Comparison of ENCODE assay signal across 9 cellular contexts in genomic region chr12:12432373-12432772, GRCh38.
A peak's percentile ranks its signal among the peaks of the same experiment; 100 is the strongest.
DNase-seq lines count a peak whose midpoint lies in the region; ATAC-seq and TF ChIP-seq lines count a peak whose summit lies in the region.
"Had no signal": no experiment of that assay in that cellular context is flagged by ENCODE, and none has a peak within 500 bp of the region (broad histone marks: within the 10 kb centered on the region; RNA-seq: fewer than 3 reads in every experiment).

No MANE protein-coding gene starts in this region.

- peak; percentile 20 for DNase-seq in Calu3
- DNase-seq in NCI-H1105 (lab: John Stamatoyannopoulos, UW): peak; percentile 68
- no peak for DNase-seq in central memory CD8-positive, alpha-beta T cell (ENCODE audit: low spot score in 2 of 2)
- peak in 1 of 3 donors; percentile 47 for DNase-seq in mucosa of descending colon
- no peak for DNase-seq in CD8-positive, alpha-beta T cell
- no peak for DNase-seq in DMS114 treated with DMSO at 0.1 percent for 48 hours (lab: John Stamatoyannopoulos, UW; ENCODE audit: unreplicated experiment)
- DNase-seq in activated gamma-delta T cell treated with Interleukin-2 at 50 U/mL for 16 hours: no peak
- DNase-seq in activated CD4-positive, alpha-beta T cell treated with anti-CD3 and anti-CD28 coated beads for 48 hours: no peak
- DNase-seq: SHP77 had no signal

- no peak overlapping the region for H3K4me3 Mint-ChIP-seq in Calu3 (ENCODE audit: low read depth, unreplicated experiment)
- peak overlapping the region; percentile 68 for H3K4me3 Mint-ChIP-seq in central memory CD8-positive, alpha-beta T cell
- no peak overlapping the region for H3K4me3 Mint-ChIP-seq in CD8-positive, alpha-beta T cell

- no peak for TF ChIP-seq CTCF in Calu3 (IDR thresholded peaks at IDR 0.05; ENCODE audit: unreplicated experiment)
- TF ChIP-seq CTCF in mucosa of descending colon (IDR thresholded peaks at IDR 0.05): no peak
- no peak for TF ChIP-seq CTCF in CD8-positive, alpha-beta T cell (IDR thresholded peaks at IDR 0.05)

- peaks cover 27% of the 10 kb centered on the region for H3K4me1 ChIP-seq in mucosa of descending colon (ENCODE audit: low read depth)
- H3K4me1 ChIP-seq in CD8-positive, alpha-beta T cell (ENCODE audit: insufficient read depth, low read length): no peaks in the 10 kb centered on the region

- H3K27me3 Mint-ChIP-seq in Calu3 (ENCODE audit: unreplicated experiment): no peaks in the 10 kb centered on the region
- H3K27me3 Mint-ChIP-seq in central memory CD8-positive, alpha-beta T cell: no peaks in the 10 kb centered on the region
- no peaks in the 10 kb centered on the region for H3K27me3 Mint-ChIP-seq in CD8-positive, alpha-beta T cell (ENCODE audit: low read depth)

- BruUV-seq in Calu3 (replicated peaks; lab: Mats Ljungman, UMichigan): no TSS peak

- H3K9me3 ChIP-seq in mucosa of descending colon: no peaks in the 10 kb centered on the region
- H3K9me3 ChIP-seq in CD8-positive, alpha-beta T cell (ENCODE audit: low read length): no peaks in the 10 kb centered on the region

- H3K36me3 Mint-ChIP-seq in Calu3 (ENCODE audit: insufficient read depth, unreplicated experiment): no peaks in the 10 kb centered on the region
- peaks cover 7% of the 10 kb centered on the region for H3K36me3 Mint-ChIP-seq in central memory CD8-positive, alpha-beta T cell (ENCODE audit: insufficient read depth)
- peaks cover 30% of the 10 kb centered on the region for H3K36me3 Mint-ChIP-seq in CD8-positive, alpha-beta T cell

- no peak overlapping the region for H3K27ac ChIP-seq in CD8-positive, alpha-beta T cell (ENCODE audit: low read depth, low read length)

- H3K27me3 ChIP-seq in CD8-positive, alpha-beta T cell (ENCODE audit: insufficient read depth, low read length): no peaks in the 10 kb centered on the region

- H3K4me3 ChIP-seq in mucosa of descending colon: no peak overlapping the region
- H3K4me3 ChIP-seq in CD8-positive, alpha-beta T cell (ENCODE audit: low read depth, low read length): no peak overlapping the region

- ATAC-seq in central memory CD8-positive, alpha-beta T cell (replicated peaks; ENCODE audit: extremely low read depth, poor library complexity, severe bottlenecking): no peak
- peak; percentile 75 for ATAC-seq in mucosa of descending colon
- ATAC-seq in CD8-positive, alpha-beta T cell: no peak

- no peak overlapping the region for H3K27ac Mint-ChIP-seq in Calu3 (ENCODE audit: unreplicated experiment)
- H3K27ac Mint-ChIP-seq in central memory CD8-positive, alpha-beta T cell (ENCODE audit: low read depth): peak overlapping the region; percentile 29
- H3K27ac Mint-ChIP-seq in CD8-positive, alpha-beta T cell: no peak overlapping the region

- CTCF ChIA-PET in Calu3 (lab: Charles Lee): no interaction called here
- CTCF ChIA-PET in CD8-positive, alpha-beta T cell (lab: Charles Lee): no interaction called here

- intact Hi-C loops in Calu3 (cut with micrococcal nuclease; ENCODE audit: unreplicated experiment) (no loop called here), mucosa of descending colon (cut with DNase I, micrococcal nuclease) (no loop called here)
- intact Hi-C loops in CD8-positive, alpha-beta T cell (cut with DNase I, micrococcal nuclease): no loop called here

- H3K4me1 Mint-ChIP-seq in Calu3 (ENCODE audit: low read depth, unreplicated experiment): peaks cover 14% of the 10 kb centered on the region
- peaks cover 60% of the 10 kb centered on the region for H3K4me1 Mint-ChIP-seq in central memory CD8-positive, alpha-beta T cell
- H3K4me1 Mint-ChIP-seq in CD8-positive, alpha-beta T cell (ENCODE audit: low read depth): peaks cover 25% of the 10 kb centered on the region

- H3K9me3 Mint-ChIP-seq in Calu3 (ENCODE audit: low read depth, unreplicated experiment): no peaks in the 10 kb centered on the region
- no peaks in the 10 kb centered on the region for H3K9me3 Mint-ChIP-seq in central memory CD8-positive, alpha-beta T cell
- H3K9me3 Mint-ChIP-seq in CD8-positive, alpha-beta T cell: peaks cover 4% of the 10 kb centered on the region

- H3K36me3 ChIP-seq in mucosa of descending colon (ENCODE audit: low read depth): no peaks in the 10 kb centered on the region
- H3K36me3 ChIP-seq in CD8-positive, alpha-beta T cell (ENCODE audit: insufficient read depth, low read length): no peaks in the 10 kb centered on the region

- POLR2A ChIA-PET in CD8-positive, alpha-beta T cell (lab: Charles Lee): interaction anchor here (0.7 kb wide), 1 partner anchor 143 kb away, joined by 3 read pairs; no protein-coding TSS in a partner anchor

Comparison
In these comparisons a context has a peak if more than half of its experiments do, and no peak if none do; other contexts are left out.
1. DNase-seq: peak in Calu3 (single experiment) and NCI-H1105 (single experiment); none in central memory CD8-positive, alpha-beta T cell (0 of 2), CD8-positive, alpha-beta T cell (0 of 7), DMS114 treated with DMSO at 0.1 percent for 48 hours (single experiment), activated gamma-delta T cell treated with Interleukin-2 at 50 U/mL for 16 hours (single experiment) and activated CD4-positive, alpha-beta T cell treated with anti-CD3 and anti-CD28 coated beads for 48 hours (single experiment).